Comparison of ENCODE assay signal across 28 cellular contexts in the genomic region with DNA sequence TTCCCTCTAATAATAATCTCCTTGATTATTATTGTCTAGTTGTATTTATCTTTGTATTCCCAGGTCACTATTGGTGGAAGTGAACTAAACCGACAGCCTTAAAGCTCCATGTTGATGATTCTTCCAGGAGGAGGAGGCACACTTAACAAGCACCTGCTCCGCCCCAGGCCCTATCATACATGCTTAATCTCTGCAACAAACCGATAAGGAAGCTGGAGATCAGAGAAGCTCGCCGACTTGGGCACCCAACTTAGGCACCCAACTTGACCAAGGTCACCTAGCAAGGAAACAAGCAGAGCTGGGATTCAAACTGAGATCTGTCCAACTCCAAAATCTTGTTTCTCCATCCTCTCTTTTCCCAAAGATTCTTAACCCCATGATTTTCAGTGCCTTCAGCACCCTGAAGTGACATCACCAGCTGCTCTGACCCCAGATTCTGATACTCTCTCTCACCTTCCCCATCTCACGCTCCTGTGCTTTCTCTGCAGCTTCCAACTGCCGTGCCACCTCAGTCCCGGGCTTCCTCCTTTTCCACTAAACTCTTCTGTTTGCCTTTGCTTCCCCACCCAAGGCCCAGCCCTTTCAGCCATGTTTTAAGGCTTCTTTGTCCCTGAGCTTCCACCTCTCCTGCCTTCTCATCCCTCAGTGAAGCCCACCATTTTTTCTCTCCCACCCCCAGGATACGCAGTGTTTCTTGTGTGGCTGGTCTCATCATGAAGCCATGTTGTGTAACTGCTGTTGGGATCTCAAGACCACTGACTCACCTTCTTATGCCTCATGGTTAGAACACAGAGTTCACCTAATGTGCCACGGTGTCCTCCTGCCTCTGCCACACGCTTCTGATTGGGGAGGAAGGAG. TPM values are rescaled to one million over a fixed set of nuclear protein-coding genes. Genes with fewer than 3 reads are reported as not detected.
DNase-seq lines count a peak whose midpoint lies in the region; ATAC-seq, FAIRE-seq and TF ChIP-seq lines count a peak whose summit lies in the region.
"Had no signal": no experiment of that assay in that cellular context is flagged by ENCODE, and none has a peak within 500 bp of the region (broad histone marks: within the 10 kb centered on the region; RNA-seq: fewer than 3 reads in every experiment).

No MANE protein-coding gene starts in this region.

- no peak overlapping the region for H3K27ac Mint-ChIP-seq in natural killer cell treated with Interleukin-12 subunit alpha and Interleukin-12 subunit beta and Interleukin-15 and Interleukin-18, amount 100 ng/mL, for 72 hours
- H3K27ac Mint-ChIP-seq in natural killer cell (no peak overlapping the region), astrocyte (ENCODE audit: unreplicated experiment) (no peak overlapping the region), type B pancreatic cell (peak overlapping the region; percentile 99)
- no peak overlapping the region for H3K27ac Mint-ChIP-seq in activated naive CD8-positive, alpha-beta T cell treated with anti-CD3 and anti-CD28 coated beads, Interleukin-2, amount 50 U/mL, for 24 hours
- H3K27ac Mint-ChIP-seq: activated naive CD4-positive, alpha-beta T cell treated with anti-CD3 and anti-CD28 coated beads, Interleukin-2, amount 10 ng/mL, durations not matched to agents 7 days and 5 days; activated T-helper 1 cell treated with anti-CD3 and anti-CD28 coated beads, Interleukin-12 subunit alpha, Interleukin-12 subunit beta, Interleukin-2, Interleukin-4 antibody, amounts not matched to agents 30 ng/mL and 10 ng/mL and 1 ng/mL, durations not matched to agents 14 hours and 24 hours and 36 hours; B cell had no signal

- TF ChIP-seq CTCF in natural killer cell (IDR thresholded peaks at IDR 0.05) (no peak), astrocyte (IDR thresholded peaks at IDR 0.05; ENCODE audit: insufficient read depth, low read depth, low read length) (no peak), mucosa of descending colon (IDR thresholded peaks at IDR 0.05) (no peak), type B pancreatic cell (conservative IDR thresholded peaks at IDR 0.05) (no peak)

- H3K9ac ChIP-seq in astrocyte (ENCODE audit: low read length) = no peak overlapping the region

- DNase-seq in natural killer cell treated with Interleukin-12 subunit alpha and Interleukin-12 subunit beta and Interleukin-15 and Interleukin-18, amount 100 ng/mL, for 72 hours (ENCODE audit: low spot score) = peak; percentile 51
- DNase-seq in natural killer cell = no peak
- DNase-seq in astrocyte (ENCODE audit: low read depth) = peak; percentile 26
- peak; percentile 69 to 92 (median 72) for DNase-seq in mucosa of descending colon
- no peak for DNase-seq in type B pancreatic cell (ENCODE audit: extremely low spot score, unreplicated experiment)
- no peak for DNase-seq in NCI-H2107 treated with DMSO at 0.1 percent for 48 hours (lab: John Stamatoyannopoulos, UW; ENCODE audit: unreplicated experiment)
- DNase-seq in activated naive CD8-positive, alpha-beta T cell treated with anti-CD3 and anti-CD28 coated beads, Interleukin-2, amount 50 U/mL, for 24 hours = no peak
- DNase-seq: 8988T; activated CD4-positive, alpha-beta T cell treated with anti-CD3 and anti-CD28 coated beads, Interleukin-2, amount 50 U/mL, for 48 hours; activated CD4-positive, CD25-positive, alpha-beta regulatory T cell; activated naive CD4-positive, alpha-beta T cell treated with anti-CD3 and anti-CD28 coated beads, Interleukin-2, amount 10 ng/mL, durations not matched to agents 7 days and 5 days; CD8-positive, alpha-beta memory T cell; foreskin keratinocyte; mammary epithelial cell; NCI-H1048; NCI-H1694 treated with DMSO at 0.1 percent for 48 hours; NK-92 treated with Interleukin-12 subunit alpha and Interleukin-12 subunit beta, amount 100 ng/mL, for 24 hours; occipital lobe; SJCRH30; stimulated activated naive CD8-positive, alpha-beta T cell treated with anti-CD3 and anti-CD28 coated beads, Interleukin-15, Interleukin-2, amounts not matched to agents 100 U/mL and 50 U/mL, for 24 hours had no signal

- peaks cover 19 to 32% of the 10 kb centered on the region in 2 donors for H3K27me3 Mint-ChIP-seq in natural killer cell treated with Interleukin-12 subunit alpha and Interleukin-12 subunit beta and Interleukin-15 and Interleukin-18, amount 100 ng/mL, for 72 hours
- H3K27me3 Mint-ChIP-seq in natural killer cell (ENCODE audit: low read depth in 2 of 2) = peaks cover 20 to 26% of the 10 kb centered on the region in 2 donors
- no peaks in the 10 kb centered on the region for H3K27me3 Mint-ChIP-seq in astrocyte (ENCODE audit: low read depth, unreplicated experiment)
- H3K27me3 Mint-ChIP-seq in type B pancreatic cell = no peaks in the 10 kb centered on the region
- peaks cover 6% of the 10 kb centered on the region for H3K27me3 Mint-ChIP-seq in activated naive CD8-positive, alpha-beta T cell treated with anti-CD3 and anti-CD28 coated beads, Interleukin-2, amount 50 U/mL, for 24 hours

- peaks cover 29% of the 10 kb centered on the region for H3K4me1 ChIP-seq in astrocyte (ENCODE audit: insufficient read depth, low read length)
- peaks cover 12% of the 10 kb centered on the region for H3K4me1 ChIP-seq in mucosa of descending colon (ENCODE audit: low read depth)
- H3K4me1 ChIP-seq: esophagus muscularis mucosa, SJCRH30 had no signal

- no peak overlapping the region for H3K4me3 Mint-ChIP-seq in natural killer cell treated with Interleukin-12 subunit alpha and Interleukin-12 subunit beta and Interleukin-15 and Interleukin-18, amount 100 ng/mL, for 72 hours
- no peak overlapping the region for H3K4me3 Mint-ChIP-seq in natural killer cell
- H3K4me3 Mint-ChIP-seq in astrocyte (ENCODE audit: unreplicated experiment) = no peak overlapping the region
- H3K4me3 Mint-ChIP-seq in type B pancreatic cell = no peak overlapping the region
- H3K4me3 Mint-ChIP-seq in activated naive CD8-positive, alpha-beta T cell treated with anti-CD3 and anti-CD28 coated beads, Interleukin-2, amount 50 U/mL, for 24 hours = no peak overlapping the region
- H3K4me3 Mint-ChIP-seq: activated naive CD4-positive, alpha-beta T cell treated with anti-CD3 and anti-CD28 coated beads, Interleukin-2, amount 10 ng/mL, durations not matched to agents 7 days and 5 days; activated T-helper 1 cell treated with anti-CD3 and anti-CD28 coated beads, Interleukin-12 subunit alpha, Interleukin-12 subunit beta, Interleukin-2, Interleukin-4 antibody, amounts not matched to agents 30 ng/mL and 10 ng/mL and 1 ng/mL, durations not matched to agents 14 hours and 24 hours and 36 hours; B cell; CD8-positive, alpha-beta memory T cell had no signal

- no peak overlapping the region for H2AFZ ChIP-seq in astrocyte (ENCODE audit: low read depth, low read length)

- no peaks in the 10 kb centered on the region for H3K9me3 Mint-ChIP-seq in natural killer cell treated with Interleukin-12 subunit alpha and Interleukin-12 subunit beta and Interleukin-15 and Interleukin-18, amount 100 ng/mL, for 72 hours
- H3K9me3 Mint-ChIP-seq in natural killer cell (peaks cover 2 to 5% of the 10 kb centered on the region in 2 donors), astrocyte (ENCODE audit: unreplicated experiment) (peaks cover 3% of the 10 kb centered on the region), type B pancreatic cell (no peaks in the 10 kb centered on the region)
- H3K9me3 Mint-ChIP-seq in activated naive CD8-positive, alpha-beta T cell treated with anti-CD3 and anti-CD28 coated beads, Interleukin-2, amount 50 U/mL, for 24 hours = no peaks in the 10 kb centered on the region
- H3K9me3 Mint-ChIP-seq: activated T-helper 1 cell treated with anti-CD3 and anti-CD28 coated beads, Interleukin-12 subunit alpha, Interleukin-12 subunit beta, Interleukin-2, Interleukin-4 antibody, amounts not matched to agents 30 ng/mL and 10 ng/mL and 1 ng/mL, durations not matched to agents 14 hours and 24 hours and 36 hours had no signal

- H3K27me3 ChIP-seq in astrocyte (ENCODE audit: insufficient read depth, low read length) = no peaks in the 10 kb centered on the region
- H3K27me3 ChIP-seq: esophagus muscularis mucosa, foreskin keratinocyte, SJCRH30 had no signal

- H3K36me3 Mint-ChIP-seq in natural killer cell treated with Interleukin-12 subunit alpha and Interleukin-12 subunit beta and Interleukin-15 and Interleukin-18, amount 100 ng/mL, for 72 hours = no peaks in the 10 kb centered on the region
- H3K36me3 Mint-ChIP-seq in natural killer cell = no peaks in the 10 kb centered on the region
- peaks cover 2% of the 10 kb centered on the region for H3K36me3 Mint-ChIP-seq in astrocyte (ENCODE audit: low read depth, unreplicated experiment)
- peaks cover 5% of the 10 kb centered on the region for H3K36me3 Mint-ChIP-seq in type B pancreatic cell
- H3K36me3 Mint-ChIP-seq in activated naive CD8-positive, alpha-beta T cell treated with anti-CD3 and anti-CD28 coated beads, Interleukin-2, amount 50 U/mL, for 24 hours (ENCODE audit: low read depth) = no peaks in the 10 kb centered on the region
- H3K36me3 Mint-ChIP-seq: activated naive CD4-positive, alpha-beta T cell treated with anti-CD3 and anti-CD28 coated beads, Interleukin-2, amount 10 ng/mL, durations not matched to agents 7 days and 5 days had no signal

- H3K9me3 ChIP-seq in astrocyte (ENCODE audit: insufficient read depth, low read depth, low read length) (no peaks in the 10 kb centered on the region), mucosa of descending colon (no peaks in the 10 kb centered on the region)
- H3K9me3 ChIP-seq: SJCRH30, thoracic aorta had no signal

- H3K79me2 ChIP-seq in astrocyte (ENCODE audit: insufficient read depth, low read length) = peaks cover 25% of the 10 kb centered on the region

- no peak overlapping the region for H3K4me2 ChIP-seq in astrocyte (ENCODE audit: low read length)

- intact Hi-C loops in natural killer cell (cut with micrococcal nuclease) = no loop called here
- intact Hi-C loops in mucosa of descending colon (cut with DNase I, micrococcal nuclease) = no loop called here

- no peak overlapping the region for H3K27ac ChIP-seq in astrocyte (ENCODE audit: low read depth, low read length)
- H3K27ac ChIP-seq: esophagus muscularis mucosa, foreskin keratinocyte, HL-60, SJCRH30, thoracic aorta had no signal

- H3K4me1 Mint-ChIP-seq in natural killer cell treated with Interleukin-12 subunit alpha and Interleukin-12 subunit beta and Interleukin-15 and Interleukin-18, amount 100 ng/mL, for 72 hours (ENCODE audit: low read depth in 2 of 2) = no peaks in the 10 kb centered on the region
- H3K4me1 Mint-ChIP-seq in natural killer cell (no peaks in the 10 kb centered on the region), astrocyte (ENCODE audit: low read depth, unreplicated experiment) (peaks cover 41% of the 10 kb centered on the region), type B pancreatic cell (ENCODE audit: unreplicated experiment) (peaks cover 44% of the 10 kb centered on the region)
- no peaks in the 10 kb centered on the region for H3K4me1 Mint-ChIP-seq in activated naive CD8-positive, alpha-beta T cell treated with anti-CD3 and anti-CD28 coated beads, Interleukin-2, amount 50 U/mL, for 24 hours
- H3K4me1 Mint-ChIP-seq: activated naive CD4-positive, alpha-beta T cell treated with anti-CD3 and anti-CD28 coated beads, Interleukin-2, amount 10 ng/mL, durations not matched to agents 7 days and 5 days; B cell; CD8-positive, alpha-beta memory T cell had no signal

- H3K36me3 ChIP-seq in astrocyte (ENCODE audit: insufficient read depth, low read length) = no peaks in the 10 kb centered on the region
- no peaks in the 10 kb centered on the region for H3K36me3 ChIP-seq in mucosa of descending colon (ENCODE audit: low read depth)
- H3K36me3 ChIP-seq: esophagus muscularis mucosa, SJCRH30, thoracic aorta had no signal

- no peak for ATAC-seq in natural killer cell treated with Interleukin-12 subunit alpha and Interleukin-12 subunit beta and Interleukin-15 and Interleukin-18, amount 100 ng/mL, for 72 hours
- ATAC-seq in natural killer cell = no peak
- ATAC-seq in mucosa of descending colon = peak; percentile 81
- no peak for ATAC-seq in GM19023 (IDR thresholded peaks at IDR 0.05; ENCODE audit: unreplicated experiment)
- no peak for ATAC-seq in activated naive CD8-positive, alpha-beta T cell treated with anti-CD3 and anti-CD28 coated beads, Interleukin-2, amount 50 U/mL, for 24 hours
- ATAC-seq: foreskin keratinocyte; stimulated activated naive CD8-positive, alpha-beta T cell treated with anti-CD3 and anti-CD28 coated beads, Interleukin-15, Interleukin-2, amounts not matched to agents 100 U/mL and 50 U/mL, for 24 hours had no signal

- FAIRE-seq in astrocyte (lab: Jason Lieb, UNC) = no peak
- FAIRE-seq: GM12892, H54 had no signal

- H4K20me1 ChIP-seq in astrocyte (ENCODE audit: insufficient read depth, low read length) = no peaks in the 10 kb centered on the region

- H3K4me3 ChIP-seq in astrocyte (ENCODE audit: insufficient read depth, low read depth, low read length) (no peak overlapping the region), mucosa of descending colon (no peak overlapping the region)
- H3K4me3 ChIP-seq: esophagus muscularis mucosa, SJCRH30, thoracic aorta had no signal

RNA-seq across cellular contexts. Expression of gene KRT18, which starts 6.6 kb away (rescaled TPM):
- under 1 TPM; 0.67 to 0.74 TPM for total RNA-seq in natural killer cell treated with Interleukin-12 subunit alpha and Interleukin-12 subunit beta and Interleukin-15 and Interleukin-18, amount 100 ng/mL, for 72 hours
- total RNA-seq in natural killer cell (1 to 10 TPM in 1 of 3 donors, under 1 TPM in 1, not detected in 1; 0.24 to 2.5 TPM), astrocyte (1,741 and 1,989 TPM in 2 replicates), mucosa of descending colon (1,000 to 10,000 TPM in 1 of 3 donors, 100 to 1,000 TPM in 2; 296 to 1,063 (median 953) TPM), type B pancreatic cell (ENCODE audit: low replicate concordance) (480 and 1,293 TPM in 2 replicates)

RNA-seq across cellular contexts. Expression of gene KRT8, which starts 37.4 kb away (rescaled TPM):
- under 1 TPM in 1 of 2 donors, not detected in 1; 0.33 TPM for total RNA-seq in natural killer cell treated with Interleukin-12 subunit alpha and Interleukin-12 subunit beta and Interleukin-15 and Interleukin-18, amount 100 ng/mL, for 72 hours
- under 1 TPM in 2 of 3 donors, not detected in 1; 0.24 to 0.25 TPM for total RNA-seq in natural killer cell
- total RNA-seq in astrocyte = 2,321 and 2,570 TPM in 2 replicates
- 1,000 to 10,000 TPM; 1,334 to 4,222 (median 3,664) TPM for total RNA-seq in mucosa of descending colon
- total RNA-seq in type B pancreatic cell (ENCODE audit: low replicate concordance) = 768 and 2,227 TPM in 2 replicates
- total RNA-seq: occipital lobe had no signal

Comparison
In these comparisons a context has a peak if more than half of its experiments do, and no peak if none do; other contexts are left out.
1. DNase-seq: peak in natural killer cell treated with Interleukin-12 subunit alpha and Interleukin-12 subunit beta and Interleukin-15 and Interleukin-18, amount 100 ng/mL, for 72 hours (single experiment), astrocyte (single experiment) and mucosa of descending colon (3 of 3); none in natural killer cell (single experiment), type B pancreatic cell (single experiment), NCI-H2107 treated with DMSO at 0.1 percent for 48 hours (single experiment) and activated naive CD8-positive, alpha-beta T cell treated with anti-CD3 and anti-CD28 coated beads, Interleukin-2, amount 50 U/mL, for 24 hours (single experiment).
2. RNA of gene KRT18, which starts 6.6 kb away (total RNA-seq): 1,741 to 1,989 TPM in astrocyte, 296 to 1,063 TPM in mucosa of descending colon and 480 to 1,293 TPM in type B pancreatic cell; 0.67 to 0.74 TPM in natural killer cell treated with Interleukin-12 subunit alpha and Interleukin-12 subunit beta and Interleukin-15 and Interleukin-18, amount 100 ng/mL, for 72 hours and 0.24 to 2.5 TPM in natural killer cell; every median in the first group is over 10 times any median in the second.
3. RNA of gene KRT8, which starts 37.4 kb away (total RNA-seq): 1,334 to 4,222 TPM in mucosa of descending colon, 2,321 to 2,570 TPM in astrocyte and 768 to 2,227 TPM in type B pancreatic cell; 0.33 TPM in natural killer cell treated with Interleukin-12 subunit alpha and Interleukin-12 subunit beta and Interleukin-15 and Interleukin-18, amount 100 ng/mL, for 72 hours and 0.24 to 0.25 TPM in natural killer cell; every median in the first group is over 100 times any median in the second.